ENCODE assay signal across 23 cellular contexts in the genomic region with DNA sequence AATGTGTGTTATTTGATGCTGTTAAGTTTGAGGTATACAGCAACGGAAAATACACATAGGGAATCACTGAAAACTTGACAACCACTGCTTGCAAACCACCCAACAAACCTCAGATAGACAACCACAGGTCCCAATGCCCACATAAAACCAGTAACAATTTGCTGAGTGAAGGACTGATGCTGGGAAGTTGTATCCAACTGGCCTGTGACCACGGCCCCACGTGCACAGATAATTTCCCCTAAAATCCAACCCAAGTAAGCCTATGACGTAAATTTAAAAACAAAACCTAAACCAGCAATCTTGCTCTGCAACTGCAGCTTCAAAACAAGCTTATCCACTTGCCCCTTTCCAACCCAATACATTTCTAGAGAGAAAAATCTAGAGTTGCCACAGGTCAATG. TPM values are rescaled to one million over a fixed set of nuclear protein-coding genes. Genes with fewer than 3 reads are reported as not detected.
DNase-seq lines count a peak whose midpoint lies in the region; ATAC-seq and TF ChIP-seq lines count a peak whose summit lies in the region.
"Had no signal": no experiment of that assay in that cellular context is flagged by ENCODE, and none has a peak within 500 bp of the region (broad histone marks: within the 10 kb centered on the region; RNA-seq: fewer than 3 reads in every experiment).

No MANE protein-coding gene starts in this region.

- H3K9me3 ChIP-seq in cardiac muscle cell (ENCODE audit: low read depth) (no peaks in the 10 kb centered on the region), mucosa of rectum (ENCODE audit: control insufficient read depth in 2 of 2, low read length in 2 of 2) (no peaks in the 10 kb centered on the region), gastroesophageal sphincter (no peaks in the 10 kb centered on the region), vagina (no peaks in the 10 kb centered on the region)
- H3K9me3 ChIP-seq: BE2C, stomach had no signal

- intact Hi-C loops in Right ventricle myocardium inferior (cut with DNase I): no loop called here
- intact Hi-C loops in activated B cell treated with CpG ODN at 0.5 μM for 24 hours (cut with micrococcal nuclease): loop anchor here (1.0 to 2.0 kb wide), 2 partner anchors 12 to 17 kb away; no protein-coding TSS in a partner anchor
- intact Hi-C loops in vagina (cut with DNase I): no loop called here

- no peaks in the 10 kb centered on the region for H3K9me3 Mint-ChIP-seq in activated B cell treated with CpG ODN at 0.5 μM for 24 hours
- H3K9me3 Mint-ChIP-seq in stimulated activated naive B cell treated with anti-CD40 and anti-IgM and Interleukin-4, amounts not matched to agents 10 μg/mL and 1 μg/mL and 100 μg/mL, for 72 hours: no peaks in the 10 kb centered on the region
- H3K9me3 Mint-ChIP-seq: activated T-cell treated with anti-CD3 and anti-CD28 coated beads, Interleukin-2, amount 50 U/mL, for 4 hours; naive thymus-derived CD4-positive, alpha-beta T cell had no signal

- H3K27me3 Mint-ChIP-seq in activated B cell treated with CpG ODN at 0.5 μM for 24 hours: no peaks in the 10 kb centered on the region
- no peaks in the 10 kb centered on the region for H3K27me3 Mint-ChIP-seq in stimulated activated naive B cell treated with anti-CD40 and anti-IgM and Interleukin-4, amounts not matched to agents 10 μg/mL and 1 μg/mL and 100 μg/mL, for 72 hours
- H3K27me3 Mint-ChIP-seq: naive thymus-derived CD4-positive, alpha-beta T cell had no signal

- H3K27me3 ChIP-seq in cardiac muscle cell (no peaks in the 10 kb centered on the region), mucosa of rectum (ENCODE audit: control insufficient read depth in 2 of 2, insufficient read depth in 2 of 2, low read length in 2 of 2) (no peaks in the 10 kb centered on the region), gastroesophageal sphincter (no peaks in the 10 kb centered on the region), vagina (no peaks in the 10 kb centered on the region)
- H3K27me3 ChIP-seq: BE2C, stomach had no signal

- H3K4me1 Mint-ChIP-seq in activated B cell treated with CpG ODN at 0.5 μM for 24 hours: peaks cover 84% of the 10 kb centered on the region
- H3K4me1 Mint-ChIP-seq in stimulated activated naive B cell treated with anti-CD40 and anti-IgM and Interleukin-4, amounts not matched to agents 10 μg/mL and 1 μg/mL and 100 μg/mL, for 72 hours: peaks cover 52 to 81% of the 10 kb centered on the region in 2 donors

- H3K27ac ChIP-seq in cardiac muscle cell: peak overlapping the region; percentile 22
- H3K27ac ChIP-seq in mucosa of rectum (ENCODE audit: low read depth in 2 of 2, low read length in 2 of 2): peak overlapping the region; percentile 31 to 59
- no peak overlapping the region for H3K27ac ChIP-seq in gastroesophageal sphincter
- no peak overlapping the region for H3K27ac ChIP-seq in vagina
- H3K27ac ChIP-seq: GM23248, RWPE1 had no signal

- H3K36me3 ChIP-seq in cardiac muscle cell (no peaks in the 10 kb centered on the region), mucosa of rectum (ENCODE audit: control insufficient read depth in 2 of 2, insufficient read depth in 2 of 2, low read length in 2 of 2) (no peaks in the 10 kb centered on the region), gastroesophageal sphincter (no peaks in the 10 kb centered on the region), vagina (no peaks in the 10 kb centered on the region)
- H3K36me3 ChIP-seq: BE2C, stomach had no signal

- ATAC-seq in Right ventricle myocardium inferior (no peak), activated B cell treated with CpG ODN at 0.5 μM for 24 hours (ENCODE audit: low read depth) (no peak), gastroesophageal sphincter (no peak)
- no peak for ATAC-seq in stimulated activated naive B cell treated with anti-CD40 and anti-IgM and Interleukin-4, amounts not matched to agents 10 μg/mL and 1 μg/mL and 100 μg/mL, for 72 hours (replicated peaks)
- ATAC-seq: activated T-cell treated with anti-CD3 and anti-CD28 coated beads, Interleukin-2, amount 50 U/mL, for 4 hours; SK-N-SH treated with all-trans-retinoic acid at 6 μM for 48 hours had no signal

- H3K4me3 ChIP-seq in cardiac muscle cell (no peak overlapping the region), mucosa of rectum (ENCODE audit: low read length in 2 of 2) (no peak overlapping the region), gastroesophageal sphincter (no peak overlapping the region), vagina (no peak overlapping the region)
- H3K4me3 ChIP-seq: GM23248, stomach had no signal

- no peak overlapping the region for H3K9ac ChIP-seq in mucosa of rectum (ENCODE audit: low read depth in 1 of 2, low read length in 2 of 2)
- H3K9ac ChIP-seq: GM23248 had no signal

- 84 to 95% methylated on average over 3 to 4 of the region's 4 CpGs for WGBS in gastroesophageal sphincter (ENCODE audit: low coverage in 1 of 2), 2 donors

- CTCF ChIA-PET in activated B cell treated with CpG ODN at 0.5 μM for 24 hours (lab: Charles Lee): interaction anchor here (0.6 to 1.2 kb wide), 2 partner anchors 10 to 359 kb away, joined by 4 to 6 read pairs; no protein-coding TSS in a partner anchor

- H3K4me1 ChIP-seq in cardiac muscle cell (ENCODE audit: low read depth) (peaks cover 50% of the 10 kb centered on the region), mucosa of rectum (ENCODE audit: control insufficient read depth in 2 of 2, insufficient read depth in 2 of 2, low read length in 2 of 2) (peaks cover 0 to 2% of the 10 kb centered on the region in 2 donors), gastroesophageal sphincter (peaks cover 7 to 42% (median 11%) of the 10 kb centered on the region in 3 donors), vagina (peaks cover 18% of the 10 kb centered on the region)

- H3K27ac Mint-ChIP-seq in activated B cell treated with CpG ODN at 0.5 μM for 24 hours: peak overlapping the region; percentile 85
- peak overlapping the region; percentile 43 for H3K27ac Mint-ChIP-seq in stimulated activated naive B cell treated with anti-CD40 and anti-IgM and Interleukin-4, amounts not matched to agents 10 μg/mL and 1 μg/mL and 100 μg/mL, for 72 hours

- no peaks in the 10 kb centered on the region for H3K36me3 Mint-ChIP-seq in activated B cell treated with CpG ODN at 0.5 μM for 24 hours (ENCODE audit: low read depth)
- peaks cover 0 to 2% of the 10 kb centered on the region in 2 donors for H3K36me3 Mint-ChIP-seq in stimulated activated naive B cell treated with anti-CD40 and anti-IgM and Interleukin-4, amounts not matched to agents 10 μg/mL and 1 μg/mL and 100 μg/mL, for 72 hours

- TF ChIP-seq EP300 in gastroesophageal sphincter (IDR thresholded peaks at IDR 0.05): no peak

- peak overlapping the region; percentile 13 for H3K4me3 Mint-ChIP-seq in activated B cell treated with CpG ODN at 0.5 μM for 24 hours
- H3K4me3 Mint-ChIP-seq in stimulated activated naive B cell treated with anti-CD40 and anti-IgM and Interleukin-4, amounts not matched to agents 10 μg/mL and 1 μg/mL and 100 μg/mL, for 72 hours: peak overlapping the region; percentile 5 to 11
- H3K4me3 Mint-ChIP-seq: activated T-cell treated with anti-CD3 and anti-CD28 coated beads, Interleukin-2, amount 50 U/mL, for 4 hours; naive thymus-derived CD4-positive, alpha-beta T cell had no signal

- DNase-seq in cardiac muscle cell (ENCODE audit: low read depth in 1 of 2, low spot score in 1 of 2) (no peak), Right ventricle myocardium inferior (ENCODE audit: missing footprints) (no peak), activated B cell treated with CpG ODN at 0.5 μM for 24 hours (no peak), H4 (ENCODE audit: low spot score) (no peak), vagina (ENCODE audit: extremely low spot score in 2 of 2) (no peak)
- no peak for DNase-seq in stimulated activated naive B cell treated with anti-CD40 and anti-IgM and Interleukin-4, amounts not matched to agents 10 μg/mL and 1 μg/mL and 100 μg/mL, for 72 hours
- DNase-seq: activated CD4-positive, alpha-beta T cell treated with anti-CD3 and anti-CD28 coated beads for 48 hours; activated naive CD4-positive, alpha-beta T cell treated with Interleukin-2 at 50 U/mL for 16 hours; activated T-cell treated with anti-CD3 and anti-CD28 coated beads, Interleukin-2, amount 50 U/mL, for 4 hours; BE2C; DND-41; GM23248; Kasumi-1; mesendoderm; naive thymus-derived CD4-positive, alpha-beta T cell; NCI-H1105 treated with DMSO at 0.1 percent for 48 hours; NCI-H226; NCI-H774; stomach had no signal

- TF ChIP-seq POLR2A in gastroesophageal sphincter (IDR thresholded peaks at IDR 0.05): no peak
- no peak for TF ChIP-seq POLR2A in vagina (IDR thresholded peaks at IDR 0.05)

- TF ChIP-seq CTCF in cardiac muscle cell (IDR thresholded peaks at IDR 0.05; ENCODE audit: low read depth, low read length): no peak
- no peak for TF ChIP-seq CTCF in activated B cell treated with CpG ODN at 0.5 μM for 24 hours (IDR thresholded peaks at IDR 0.05)
- no peak for TF ChIP-seq CTCF in gastroesophageal sphincter (IDR thresholded peaks at IDR 0.05)
- no peak for TF ChIP-seq CTCF in vagina (IDR thresholded peaks at IDR 0.05)

- POLR2A ChIA-PET in activated B cell treated with CpG ODN at 0.5 μM for 24 hours (lab: Charles Lee): interaction anchor here (1.0 to 5.0 kb wide), 6 partner anchors 9 to 736 kb away, joined by 3 to 128 read pairs (median 6); a partner anchor contains a TSS

RNA-seq across cellular contexts. Expression of a gene that starts 28.0 kb away (rescaled TPM):
- total RNA-seq in cardiac muscle cell: 24.1 and 48.9 TPM in 2 replicates
- 31.9 and 54.0 TPM in 2 replicates for polyA plus RNA-seq in cardiac muscle cell
- 57.0 TPM for total RNA-seq in Right ventricle myocardium inferior
- 112 and 127 TPM in 2 replicates for total RNA-seq in activated B cell treated with CpG ODN at 0.5 μM for 24 hours
- total RNA-seq in gastroesophageal sphincter: 10 to 100 TPM; 46.0 to 60.2 (median 57.5) TPM
- 11.2 and 37.9 TPM in 2 replicates for total RNA-seq in H4 (2014; rRNA removed; shearing (Covaris generic))
- total RNA-seq in vagina: 27.3 TPM

Comparison
In these comparisons a context has a peak if more than half of its experiments do, and no peak if none do; other contexts are left out.
1. H3K27ac ChIP-seq: peak in cardiac muscle cell (single experiment) and mucosa of rectum (2 of 2); none in gastroesophageal sphincter (0 of 4) and vagina (single experiment).